1 cellular context compared by ENCODE assay signal in the genomic region with DNA sequence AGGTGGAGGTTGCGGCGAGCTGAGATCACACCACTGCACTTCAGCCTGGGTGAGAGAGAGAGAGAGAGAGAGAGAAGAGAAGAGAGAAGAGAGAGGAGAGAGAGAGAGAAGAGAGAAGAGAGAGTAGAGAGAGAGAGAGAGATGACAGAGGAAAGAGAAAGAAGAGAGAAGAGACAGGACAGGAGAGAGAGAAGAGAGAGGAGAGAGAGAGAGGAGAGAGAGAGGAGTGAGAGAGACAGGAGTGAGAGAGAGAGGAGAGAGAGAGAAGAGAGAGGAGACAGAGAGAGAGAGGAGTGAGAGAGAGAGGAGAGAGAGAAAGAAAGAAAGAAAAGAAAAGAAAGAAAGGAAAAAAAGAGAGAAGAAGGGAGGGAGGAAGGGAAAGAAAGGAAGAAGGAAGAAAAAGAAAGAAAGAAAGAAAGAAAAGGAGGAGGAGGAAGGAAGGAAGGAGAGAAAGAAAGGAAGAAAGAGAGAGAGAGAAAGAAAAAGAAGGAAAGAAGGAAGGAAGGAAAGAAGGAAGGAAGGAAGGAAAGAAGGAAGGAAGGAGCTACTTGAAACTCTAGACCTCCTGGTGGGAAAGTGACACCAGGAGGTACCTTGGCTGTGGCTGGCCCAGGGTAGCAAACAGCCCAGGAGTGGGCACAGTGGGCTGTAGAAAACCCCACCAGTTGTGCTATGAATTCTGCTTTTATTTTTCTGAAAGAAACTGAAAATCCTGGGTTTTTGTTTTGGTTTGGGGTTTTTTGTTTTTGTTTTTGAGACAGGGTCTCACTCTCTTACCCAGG.
A peak's percentile ranks its signal among the peaks of the same experiment; 100 is the strongest.
TF ChIP-seq lines count a peak whose summit lies in the region.

No MANE protein-coding gene starts in this region.

TF ChIP-seq in HepG2, 621 proteins besides CTCF, POLR2A, EP300 and RAD21:
- TF ChIP-seq, protein P1, sequence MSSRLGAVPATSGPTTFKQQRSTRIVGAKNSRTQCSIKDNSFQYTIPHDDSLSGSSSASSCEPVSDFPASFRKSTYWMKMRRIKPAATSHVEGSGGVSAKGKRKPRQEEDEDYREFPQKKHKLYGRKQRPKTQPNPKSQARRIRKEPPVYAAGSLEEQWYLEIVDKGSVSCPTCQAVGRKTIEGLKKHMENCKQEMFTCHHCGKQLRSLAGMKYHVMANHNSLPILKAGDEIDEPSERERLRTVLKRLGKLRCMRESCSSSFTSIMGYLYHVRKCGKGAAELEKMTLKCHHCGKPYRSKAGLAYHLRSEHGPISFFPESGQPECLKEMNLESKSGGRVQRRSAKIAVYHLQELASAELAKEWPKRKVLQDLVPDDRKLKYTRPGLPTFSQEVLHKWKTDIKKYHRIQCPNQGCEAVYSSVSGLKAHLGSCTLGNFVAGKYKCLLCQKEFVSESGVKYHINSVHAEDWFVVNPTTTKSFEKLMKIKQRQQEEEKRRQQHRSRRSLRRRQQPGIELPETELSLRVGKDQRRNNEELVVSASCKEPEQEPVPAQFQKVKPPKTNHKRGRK (CRISPR knock-in tag; IDR thresholded peaks at IDR 0.05) = 0 out of 2 replicates have a peak, but pooled peaks have one; percentile 16
- TF ChIP-seq GABPA (IDR thresholded peaks at IDR 0.05; ENCODE audit: low read depth, low read length) (no peak), GABPA (CRISPR knock-in tag; IDR thresholded peaks at IDR 0.05; ENCODE audit: low read depth) (no peak)
